Comparison of ENCODE assay signal across 25 cellular contexts in the genomic region with DNA sequence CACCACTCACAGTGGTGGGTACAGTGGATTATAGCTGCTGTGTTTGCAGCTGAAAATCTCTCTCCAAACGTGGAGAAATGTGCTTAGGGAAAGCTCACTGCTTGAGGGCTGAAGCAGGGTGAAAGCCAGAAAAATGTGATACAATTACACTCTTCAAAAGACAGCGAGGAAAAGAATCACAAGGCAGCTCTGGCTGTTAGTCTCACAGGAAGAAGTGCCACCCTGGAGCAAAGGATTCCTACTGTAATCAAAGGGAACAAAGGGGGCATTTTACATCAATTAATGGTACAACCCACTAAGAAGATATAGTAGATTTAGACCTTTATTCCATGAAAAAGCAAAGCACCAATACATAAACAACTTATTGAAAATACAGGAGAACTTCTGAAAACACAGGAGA. TPM values are rescaled to one million over a fixed set of nuclear protein-coding genes. Genes with fewer than 3 reads are reported as not detected.
"Had no signal": no experiment of that assay in that cellular context is flagged by ENCODE, and none has a peak within 500 bp of the region (broad histone marks: within the 10 kb centered on the region; RNA-seq: fewer than 3 reads in every experiment).

No MANE protein-coding gene starts in this region.

- H3K4me3 Mint-ChIP-seq: mesothelial cell of epicardium, naive B cell had no signal

- H3K27ac Mint-ChIP-seq: mesothelial cell of epicardium had no signal

- H3K4me3 ChIP-seq: coronary artery, dorsolateral prefrontal cortex, gastrocnemius medialis, heart right ventricle, left lung, lower lobe of right lung, mucosa of descending colon had no signal

- H3K27ac ChIP-seq: coronary artery, dorsolateral prefrontal cortex, epithelial cell of prostate, foreskin keratinocyte, gastrocnemius medialis, heart right ventricle, left lung, lower lobe of right lung had no signal

- ATAC-seq: esophagus mucosa, foreskin keratinocyte, gastrocnemius medialis, heart right ventricle, left cardiac atrium, left lung, left ventricle myocardium superior, lower lobe of right lung, mucosa of descending colon had no signal

- H3K4me1 Mint-ChIP-seq: mesothelial cell of epicardium, naive B cell had no signal

- H3K4me1 ChIP-seq: gastrocnemius medialis, heart right ventricle, left lung, lower lobe of right lung had no signal

- H3K9me3 ChIP-seq: mucosa of descending colon had no signal

- H3K27me3 ChIP-seq: foreskin keratinocyte, gastrocnemius medialis, heart right ventricle, left lung had no signal

- H3K36me3 ChIP-seq: gastrocnemius medialis, heart right ventricle, left lung, lower lobe of right lung had no signal

- DNase-seq: dermis blood vessel endothelial cell; dorsolateral prefrontal cortex; effector CD4-positive, alpha-beta T cell; effector memory CD4-positive, alpha-beta T cell; erythroblast; foreskin keratinocyte; gastrocnemius medialis; glutamatergic neuron; head of caudate nucleus; heart right ventricle; hippocampal formation; left cardiac atrium; left lung; left ventricle myocardium superior; lower lobe of right lung; mesenchymal stem cell; mucosa of descending colon; naive B cell had no signal

RNA-seq across cellular contexts. Expression of a gene that starts 48.1 kb away (rescaled TPM):
- total RNA-seq: endothelial cell of umbilical vein, fibroblast of villous mesenchyme, mesenteric fat pad, mucosa of descending colon had no signal
- polyA plus RNA-seq: endothelial cell of umbilical vein had no signal
